In the genomic region with DNA sequence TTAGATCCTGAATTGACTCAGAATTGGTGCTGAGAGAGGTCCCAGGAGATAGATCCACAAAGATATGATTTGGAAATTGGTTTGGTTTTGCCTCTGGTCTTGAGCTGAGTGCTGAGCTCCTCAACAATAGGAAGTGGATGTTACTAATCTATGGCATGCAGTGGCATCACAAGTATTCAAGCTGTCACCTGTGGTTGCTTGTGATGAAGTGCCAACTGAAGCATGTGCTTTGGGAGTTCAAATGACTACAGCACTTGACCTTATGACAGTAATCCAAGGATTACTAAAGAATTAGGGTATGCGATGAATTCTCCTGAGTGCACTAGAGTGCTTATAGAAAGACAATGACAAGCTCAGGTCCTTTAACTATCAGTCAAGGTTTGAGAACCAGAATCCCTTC, we compare ENCODE assay signal across 20 cellular contexts.
"Had no signal": no experiment of that assay in that cellular context is flagged by ENCODE, and none has a peak within 500 bp of the region (broad histone marks: within the 10 kb centered on the region; RNA-seq: fewer than 3 reads in every experiment).

No MANE protein-coding gene starts in this region.

- H3K4me3 ChIP-seq: esophagus muscularis mucosa, hepatocyte, neural progenitor cell, pancreas, smooth muscle cell, suprapubic skin, thyroid gland had no signal

- H3K4me1 ChIP-seq: esophagus muscularis mucosa, neural progenitor cell, pancreas, thyroid gland had no signal

- H3K36me3 ChIP-seq: esophagus muscularis mucosa, neural progenitor cell, pancreas, suprapubic skin, thyroid gland had no signal

- H3K9me3 ChIP-seq: pancreas, suprapubic skin, thyroid gland had no signal

- H3K9ac ChIP-seq: neural progenitor cell had no signal

- ATAC-seq: left colon; left ventricle myocardium superior; natural killer cell; pancreas; right cardiac atrium; stimulated activated naive CD8-positive, alpha-beta T cell treated with anti-CD3 and anti-CD28 coated beads, Interleukin-15, Interleukin-2, amounts not matched to agents 100 U/mL and 50 U/mL, for 24 hours had no signal

- H3K27ac ChIP-seq: esophagus muscularis mucosa, hepatocyte, neural progenitor cell, pancreas, suprapubic skin, thyroid gland had no signal

- FAIRE-seq: endometrium, kidney, pancreas, urothelium cell line had no signal

- DNase-seq: effector memory CD4-positive, alpha-beta T cell; foreskin melanocyte; head of caudate nucleus; kidney; left colon; left ventricle myocardium superior; natural killer cell; nucleus accumbens; pancreas; right cardiac atrium; stimulated activated CD4-positive, alpha-beta T cell treated with anti-CD3 and anti-CD28 coated beads, Interleukin-2, amount 100 ng/mL, for 48 hours; stimulated activated naive CD8-positive, alpha-beta T cell treated with anti-CD3 and anti-CD28 coated beads, Interleukin-15, Interleukin-2, amounts not matched to agents 100 U/mL and 50 U/mL, for 24 hours; thyroid gland had no signal

- H3K79me2 ChIP-seq: hepatocyte had no signal

- H3K27me3 ChIP-seq: esophagus muscularis mucosa, hepatocyte, neural progenitor cell, pancreas, suprapubic skin, thyroid gland had no signal

- H2AFZ ChIP-seq: hepatocyte, neural progenitor cell had no signal

- H3K4me2 ChIP-seq: hepatocyte, neural progenitor cell, smooth muscle cell had no signal
